Comparison of ENCODE assay signal across 8 cellular contexts in genomic region chr7:56106108-56107073, GRCh38. TPM values are rescaled to one million over a fixed set of nuclear protein-coding genes. Genes with fewer than 3 reads are reported as not detected.
DNase-seq lines count a peak whose midpoint lies in the region; ATAC-seq and TF ChIP-seq lines count a peak whose summit lies in the region.

Gene CHCHD2 (minus strand): TSS chr7:56106476. CDS start chr7:56106413, 63 bp downstream.

- TF ChIP-seq CTCF in NB4 (IDR thresholded peaks at IDR 0.05; ENCODE audit: low read depth, low read length) = no peak
- no peak for TF ChIP-seq CTCF in omental fat pad (IDR thresholded peaks at IDR 0.05)

- ATAC-seq in HG02571 (IDR thresholded peaks at IDR 0.05; ENCODE audit: unreplicated experiment) (peak; percentile 100), omental fat pad (ENCODE audit: low FRiP score) (peak; percentile 100)

- TF ChIP-seq POLR2A in NB4 (IDR thresholded peaks at IDR 0.05; ENCODE audit: extremely low read depth, insufficient read length) = peak; percentile 89

- peak; percentile 98 for DNase-seq in GM04504 (ENCODE audit: low read depth)
- peak; percentile 100 for DNase-seq in NB4 (ENCODE audit: low read depth)
- DNase-seq in SK-N-DZ (ENCODE audit: low spot score) = peak; percentile 99
- peak; percentile 95 for DNase-seq in activated naive CD4-positive, alpha-beta T cell treated with Interleukin-2 at 50 U/mL for 16 hours
- DNase-seq in foreskin melanocyte = peak; percentile 99
- peak; percentile 82 for DNase-seq in omental fat pad (ENCODE audit: low spot score)

- H3K4me3 ChIP-seq in NB4 (ENCODE audit: low read depth, low read length) = peak within 1 kb of the TSS; percentile 94

- H3K27ac ChIP-seq in temporal lobe (ENCODE audit: low read depth, low read length) = peak within 1 kb of the TSS; percentile 80

RNA-seq across cellular contexts. Expression of gene CHCHD2, which starts in this region (rescaled TPM):
- 1,399 and 1,409 TPM in 2 replicates for polyA plus RNA-seq in SK-N-DZ (2014; cell fraction: cytosol; rRNA removed)
- 916 and 1,164 TPM in 2 replicates for polyA plus RNA-seq in SK-N-DZ (2014; cell fraction: nucleus; rRNA removed)
- total RNA-seq in omental fat pad (100 to 1,000 TPM; 287 to 328 (median 295) TPM), temporal lobe (119 TPM)

Comparison
In these comparisons a context has a peak if more than half of its experiments do, and no peak if none do; other contexts are left out.
1. Peak in every context shown above with its lines: DNase-seq, ATAC-seq, H3K4me3 ChIP-seq and H3K27ac ChIP-seq.